Comparison of ENCODE assay signal across 21 cellular contexts in genomic region chr21:26027696-26028095, GRCh38.
DNase-seq lines count a peak whose midpoint lies in the region; ATAC-seq and TF ChIP-seq lines count a peak whose summit lies in the region.
"Had no signal": no experiment of that assay in that cellular context is flagged by ENCODE, and none has a peak within 500 bp of the region (broad histone marks: within the 10 kb centered on the region; RNA-seq: fewer than 3 reads in every experiment).

No MANE protein-coding gene starts in this region.

- H3K56ac ChIP-seq in mesendoderm (ENCODE audit: low read length): no peak overlapping the region

- H3K4me2 ChIP-seq in mesendoderm (ENCODE audit: low read length): no peak overlapping the region

- in situ Hi-C loops in G401 (cut with HindIII; ENCODE audit: low sequenced_read_pairs): no loop called here

- peaks cover 56% of the 10 kb centered on the region for H3K79me2 ChIP-seq in mesendoderm (ENCODE audit: control insufficient read depth, insufficient read depth, low read length)

- H3K36me3 ChIP-seq in breast epithelium: no peaks in the 10 kb centered on the region
- peaks cover 43% of the 10 kb centered on the region for H3K36me3 ChIP-seq in RWPE2 (ENCODE audit: low read depth)
- peaks cover 51% of the 10 kb centered on the region for H3K36me3 ChIP-seq in endodermal cell (ENCODE audit: control insufficient read depth, insufficient read depth, low read length)
- no peaks in the 10 kb centered on the region for H3K36me3 ChIP-seq in mesendoderm (ENCODE audit: control insufficient read depth, insufficient read depth, low read length)

- TF ChIP-seq POLR2A in breast epithelium (IDR thresholded peaks at IDR 0.05): no peak

- ATAC-seq in RWPE2 (ENCODE audit: low read depth) (peak; percentile 35; the same call in 1 of the 3 replicates), HG03457 (IDR thresholded peaks at IDR 0.05; ENCODE audit: unreplicated experiment) (no peak), HG03520 (IDR thresholded peaks at IDR 0.05; ENCODE audit: unreplicated experiment) (no peak)

- no peak overlapping the region for H4K8ac ChIP-seq in mesendoderm (ENCODE audit: low read depth, low read length)

- DNase-seq in MCF 10A (ENCODE audit: unreplicated experiment) (no peak), breast epithelium (ENCODE audit: low spot score in 2 of 2) (no peak), RWPE2 (ENCODE audit: low spot score) (no peak), endodermal cell (no peak), mesendoderm (peak; percentile 47), G401 (ENCODE audit: low spot score) (no peak)
- DNase-seq: BE2C; CD4-positive, alpha-beta T cell; DMS79; H9; KBM-7; NCI-H1092; NCI-H1694; NCI-H2107; NCI-H345; NCI-H526 treated with DMSO at 0.1 percent for 48 hours; RPMI8226; SJCRH30 had no signal

- intact Hi-C loops in MCF 10A (cut with micrococcal nuclease) (no loop called here), breast epithelium (cut with DNase I; ENCODE audit: low total_unique reads) (no loop called here)

- H3K79me1 ChIP-seq in mesendoderm (ENCODE audit: low read length): peaks cover 21% of the 10 kb centered on the region

- H3K9me3 ChIP-seq in breast epithelium: no peaks in the 10 kb centered on the region
- no peaks in the 10 kb centered on the region for H3K9me3 ChIP-seq in RWPE2 (ENCODE audit: severe bottlenecking)
- no peaks in the 10 kb centered on the region for H3K9me3 ChIP-seq in endodermal cell (ENCODE audit: control insufficient read depth, low read length)
- H3K9me3 ChIP-seq: BE2C, SJCRH30 had no signal

- no peak overlapping the region for H2AK5ac ChIP-seq in mesendoderm (ENCODE audit: low read length)

- no peak overlapping the region for H3K27ac ChIP-seq in breast epithelium
- H3K27ac ChIP-seq in RWPE2 (ENCODE audit: poor library complexity, severe bottlenecking): no peak overlapping the region
- no peak overlapping the region for H3K27ac ChIP-seq in endodermal cell (ENCODE audit: low read depth, low read length)
- no peak overlapping the region for H3K27ac ChIP-seq in mesendoderm (ENCODE audit: low read depth, low read length)
- H3K27ac ChIP-seq: 22Rv1, SJCRH30 had no signal

- H3K4me3 ChIP-seq in breast epithelium (no peak overlapping the region), RWPE2 (ENCODE audit: severe bottlenecking) (no peak overlapping the region), endodermal cell (ENCODE audit: low read length) (no peak overlapping the region), mesendoderm (ENCODE audit: low read length) (no peak overlapping the region)
- H3K4me3 ChIP-seq: SJCRH30 had no signal

- H3K23ac ChIP-seq in mesendoderm (ENCODE audit: low read length): no peak overlapping the region

- no peaks in the 10 kb centered on the region for H3K4me1 ChIP-seq in breast epithelium
- H3K4me1 ChIP-seq in RWPE2 (ENCODE audit: insufficient read depth, poor library complexity, severe bottlenecking): no peaks in the 10 kb centered on the region
- peaks cover 7% of the 10 kb centered on the region for H3K4me1 ChIP-seq in endodermal cell (ENCODE audit: control insufficient read depth, insufficient read depth, low read length)
- H3K4me1 ChIP-seq in mesendoderm (ENCODE audit: control insufficient read depth, low read depth, low read length): no peaks in the 10 kb centered on the region
- H3K4me1 ChIP-seq: SJCRH30 had no signal

- POLR2A ChIA-PET in MCF 10A (lab: Yijun Ruan, JAX): interaction anchor here (0.6 kb wide), 1 partner anchor 139 kb away, joined by 5 read pairs; no protein-coding TSS in a partner anchor

- no peak for TF ChIP-seq CTCF in MCF 10A (IDR thresholded peaks at IDR 0.05; ENCODE audit: unreplicated experiment)
- no peak for TF ChIP-seq CTCF in breast epithelium (IDR thresholded peaks at IDR 0.05)
- no peak for TF ChIP-seq CTCF in RWPE2 (IDR thresholded peaks at IDR 0.05; ENCODE audit: poor library complexity, severe bottlenecking)
- no peak for TF ChIP-seq CTCF in endodermal cell (conservative IDR thresholded peaks at IDR 0.05)

- CTCF ChIA-PET in MCF 10A (lab: Yijun Ruan, JAX): interaction anchor here (0.6 kb wide), 2 partner anchors 150 to 501 kb away, joined by 3 to 7 read pairs; no protein-coding TSS in a partner anchor

- H3K36me3 Mint-ChIP-seq in MCF 10A (ENCODE audit: insufficient read depth, unreplicated experiment) (peaks cover 8% of the 10 kb centered on the region), endodermal cell (ENCODE audit: low read depth) (peaks cover 40% of the 10 kb centered on the region)

- H3K9ac ChIP-seq in endodermal cell (ENCODE audit: extremely low read depth, low read length, poor library complexity, severe bottlenecking): no peak overlapping the region
- H3K9ac ChIP-seq in mesendoderm (ENCODE audit: low read length): no peak overlapping the region

- H3K4me1 Mint-ChIP-seq in MCF 10A (ENCODE audit: insufficient read depth, unreplicated experiment): no peaks in the 10 kb centered on the region
- peaks cover 29% of the 10 kb centered on the region for H3K4me1 Mint-ChIP-seq in endodermal cell

- no peak overlapping the region for H3K4me3 Mint-ChIP-seq in MCF 10A (ENCODE audit: unreplicated experiment)
- no peak overlapping the region for H3K4me3 Mint-ChIP-seq in endodermal cell
- H3K4me3 Mint-ChIP-seq: CD4-positive, alpha-beta T cell; H9 had no signal

- WGBS in endodermal cell (ENCODE audit: insufficient coverage in 1 of 2, insufficient read length in 1 of 2), 2 experiments: 87 to 95% methylated on average over 7 to 8 of the region's 8 CpGs
- no CpG with 5 or more reads among the region's 8 CpGs for WGBS in mesendoderm (ENCODE audit: extremely low coverage, insufficient coverage, low lambda C conversion rate)

- no peak overlapping the region for H2BK120ac ChIP-seq in mesendoderm (ENCODE audit: low read depth, low read length)

- H3K27me3 ChIP-seq in breast epithelium (no peaks in the 10 kb centered on the region), RWPE2 (ENCODE audit: insufficient read depth, poor library complexity, severe bottlenecking) (no peaks in the 10 kb centered on the region), endodermal cell (ENCODE audit: control insufficient read depth, insufficient read depth, low read length, poor library complexity, severe bottlenecking) (no peaks in the 10 kb centered on the region), mesendoderm (ENCODE audit: insufficient read depth, low read length, poor library complexity) (no peaks in the 10 kb centered on the region)
- H3K27me3 ChIP-seq: BE2C, SJCRH30 had no signal

- H3K27ac Mint-ChIP-seq in MCF 10A (ENCODE audit: low read depth, unreplicated experiment) (peak overlapping the region; percentile 50), endodermal cell (peak overlapping the region; percentile 62)
- H3K27ac Mint-ChIP-seq: CD4-positive, alpha-beta T cell had no signal

- no peak overlapping the region for H3K18ac ChIP-seq in mesendoderm (ENCODE audit: low read length)

- H4K5ac ChIP-seq in mesendoderm (ENCODE audit: low read length): no peak overlapping the region

- H3K9me3 Mint-ChIP-seq in MCF 10A (ENCODE audit: unreplicated experiment) (no peaks in the 10 kb centered on the region), endodermal cell (no peaks in the 10 kb centered on the region)
- H3K9me3 Mint-ChIP-seq: CD4-positive, alpha-beta T cell; H9 had no signal

- H3K27me3 Mint-ChIP-seq in MCF 10A (ENCODE audit: insufficient read depth, unreplicated experiment) (no peaks in the 10 kb centered on the region), endodermal cell (ENCODE audit: insufficient read depth) (no peaks in the 10 kb centered on the region)
- H3K27me3 Mint-ChIP-seq: CD4-positive, alpha-beta T cell had no signal

- no peak overlapping the region for H2BK15ac ChIP-seq in mesendoderm (replicated peaks; ENCODE audit: low read depth)

- no TSS peak for BruUV-seq in MCF 10A (replicated peaks; lab: Mats Ljungman, UMichigan)

- H2BK5ac ChIP-seq in mesendoderm (ENCODE audit: low read length): no peak overlapping the region

- no peak overlapping the region for H3K4ac ChIP-seq in mesendoderm (ENCODE audit: low read depth, low read length)
